Comparison of ENCODE assay signal across 16 cellular contexts in the genomic region with DNA sequence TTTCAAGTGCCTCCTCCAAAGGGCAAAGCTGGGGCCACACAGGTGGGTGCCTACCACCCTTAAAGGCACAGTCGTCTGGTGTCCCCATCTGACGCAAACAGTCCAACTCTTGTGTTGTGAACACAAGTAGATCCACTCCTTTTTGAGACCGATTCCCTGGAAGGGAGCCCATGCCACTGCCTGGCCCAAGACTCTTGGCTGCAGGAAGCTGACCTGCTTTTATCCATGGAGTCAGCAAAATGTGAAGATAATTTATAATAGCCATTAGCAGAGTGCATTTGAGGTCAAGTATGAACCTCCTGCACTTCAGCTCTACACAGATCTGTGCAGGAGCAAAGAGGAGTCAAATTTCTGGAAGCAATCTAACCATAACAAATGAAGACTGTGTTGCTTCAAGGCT.
DNase-seq lines count a peak whose midpoint lies in the region; TF ChIP-seq lines count a peak whose summit lies in the region.
"Had no signal": no experiment of that assay in that cellular context is flagged by ENCODE, and none has a peak within 500 bp of the region (broad histone marks: within the 10 kb centered on the region; RNA-seq: fewer than 3 reads in every experiment).

No MANE protein-coding gene starts in this region.

- H3K27me3 Mint-ChIP-seq in chondrocyte (ENCODE audit: low read depth), result no peaks in the 10 kb centered on the region

- DNase-seq in NCI-H2171 treated with DMSO at 0.1 percent for 48 hours (lab: John Stamatoyannopoulos, UW) (peak; percentile 4), NCI-H2171 (lab: John Stamatoyannopoulos, UW) (no peak), NCI-H2196 treated with DMSO at 0.1 percent for 48 hours (lab: John Stamatoyannopoulos, UW; ENCODE audit: unreplicated experiment) (peak; percentile 69), fibroblast of lung (ENCODE audit: low read depth in 2 of 2) (peak; percentile 54 to 76), thyroid gland (peak; percentile 91 to 92), putamen (ENCODE audit: low spot score) (no peak), chondrocyte (ENCODE audit: low spot score) (no peak)
- DNase-seq in NK-92 treated with Interleukin-12 subunit alpha and Interleukin-12 subunit beta, amount 100 ng/mL, for 24 hours (lab: John Stamatoyannopoulos, UW), result no peak
- DNase-seq: activated CD4-positive, alpha-beta T cell treated with anti-CD3 and anti-CD28 coated beads for 1 hour; activated naive CD8-positive, alpha-beta T cell treated with anti-CD3 and anti-CD28 coated beads, Interleukin-2, amount 10 ng/mL, durations not matched to agents 7 days and 5 days; activated T-cell treated with anti-CD3 and anti-CD28 coated beads for 4 hours; colonic mucosa; lower lobe of right lung; NCI-H446; Peyer's patch had no signal

- H3K27me3 ChIP-seq in fibroblast of lung (ENCODE audit: control insufficient read depth, insufficient read depth, low read length) (no peaks in the 10 kb centered on the region), thyroid gland (no peaks in the 10 kb centered on the region)
- H3K27me3 ChIP-seq: colonic mucosa, Peyer's patch had no signal

- no peak overlapping the region for H2AFZ ChIP-seq in fibroblast of lung (ENCODE audit: low read length)

- no peak overlapping the region for H3K4me3 Mint-ChIP-seq in chondrocyte (ENCODE audit: unreplicated experiment)
- H3K4me3 Mint-ChIP-seq: activated naive CD8-positive, alpha-beta T cell treated with anti-CD3 and anti-CD28 coated beads, Interleukin-2, amount 10 ng/mL, durations not matched to agents 7 days and 5 days; stimulated activated naive CD8-positive, alpha-beta T cell treated with anti-CD3 and anti-CD28 coated beads, Interleukin-15, Interleukin-2, amounts not matched to agents 100 ng/mL and 50 ng/mL, for 24 hours had no signal

- TF ChIP-seq CTCF in fibroblast of lung (conservative IDR thresholded peaks at IDR 0.05 in 1 of 2, IDR thresholded peaks at IDR 0.05 in 1 of 2; ENCODE audit: low read depth in 1 of 2, low read length in 2 of 2), result no peak
- no peak for TF ChIP-seq CTCF in thyroid gland (IDR thresholded peaks at IDR 0.05)
- no peak for TF ChIP-seq CTCF in chondrocyte (IDR thresholded peaks at IDR 0.05)

- H3K4me1 Mint-ChIP-seq in chondrocyte (ENCODE audit: low read depth), result peaks cover 14% of the 10 kb centered on the region
- H3K4me1 Mint-ChIP-seq: activated naive CD8-positive, alpha-beta T cell treated with anti-CD3 and anti-CD28 coated beads, Interleukin-2, amount 10 ng/mL, durations not matched to agents 7 days and 5 days had no signal

- H3K27ac Mint-ChIP-seq in chondrocyte (ENCODE audit: unreplicated experiment), result no peak overlapping the region
- H3K27ac Mint-ChIP-seq: activated naive CD8-positive, alpha-beta T cell treated with anti-CD3 and anti-CD28 coated beads, Interleukin-2, amount 10 ng/mL, durations not matched to agents 7 days and 5 days; stimulated activated naive CD8-positive, alpha-beta T cell treated with anti-CD3 and anti-CD28 coated beads, Interleukin-15, Interleukin-2, amounts not matched to agents 100 ng/mL and 50 ng/mL, for 24 hours had no signal

- H3K4me3 ChIP-seq in fibroblast of lung (replicated peaks in 1 of 4; ENCODE audit: control extremely low read depth in 1 of 4, insufficient read depth in 1 of 4, low read depth in 3 of 4, low read length in 4 of 4) (no peak overlapping the region), thyroid gland (replicated peaks in 1 of 3) (no peak overlapping the region)
- H3K4me3 ChIP-seq: colonic mucosa, lower lobe of right lung, Peyer's patch had no signal

- H3K4me2 ChIP-seq in fibroblast of lung (ENCODE audit: extremely low read depth, insufficient read depth, low read length), result no peak overlapping the region

- no peaks in the 10 kb centered on the region for H3K36me3 Mint-ChIP-seq in chondrocyte (ENCODE audit: low read depth)
- H3K36me3 Mint-ChIP-seq: activated naive CD8-positive, alpha-beta T cell treated with anti-CD3 and anti-CD28 coated beads, Interleukin-2, amount 10 ng/mL, durations not matched to agents 7 days and 5 days had no signal

- no peak overlapping the region for H3K9ac ChIP-seq in fibroblast of lung (ENCODE audit: insufficient read depth, low read length)

- no peak for TF ChIP-seq POLR2A in thyroid gland (IDR thresholded peaks at IDR 0.05)

- H3K9me3 ChIP-seq in fibroblast of lung (ENCODE audit: control insufficient read depth, insufficient read depth, low read depth, low read length) (no peaks in the 10 kb centered on the region), thyroid gland (no peaks in the 10 kb centered on the region)
- H3K9me3 ChIP-seq: colonic mucosa, lower lobe of right lung, Peyer's patch had no signal

- H3K9me3 Mint-ChIP-seq in chondrocyte (ENCODE audit: low read depth), result no peaks in the 10 kb centered on the region
- H3K9me3 Mint-ChIP-seq: activated naive CD8-positive, alpha-beta T cell treated with anti-CD3 and anti-CD28 coated beads, Interleukin-2, amount 10 ng/mL, durations not matched to agents 7 days and 5 days; stimulated activated naive CD8-positive, alpha-beta T cell treated with anti-CD3 and anti-CD28 coated beads, Interleukin-15, Interleukin-2, amounts not matched to agents 100 ng/mL and 50 ng/mL, for 24 hours had no signal

- H3K4me1 ChIP-seq in fibroblast of lung (ENCODE audit: control insufficient read depth, extremely low read depth, insufficient read depth, low read length), result peaks cover 28% of the 10 kb centered on the region
- H3K4me1 ChIP-seq in thyroid gland, result peaks cover 37 to 38% of the 10 kb centered on the region in 2 donors
- H3K4me1 ChIP-seq: colonic mucosa, Peyer's patch had no signal

- 14% methylated on average over 3 of the region's 3 CpGs for WGBS in thyroid gland, 2 donors

- no peaks in the 10 kb centered on the region for H4K20me1 ChIP-seq in fibroblast of lung (ENCODE audit: control insufficient read depth, extremely low read depth, insufficient read depth, low read length)

- intact Hi-C loops in thyroid gland (cut with DNase I), result no loop called here

- no peak overlapping the region for H3K27ac ChIP-seq in fibroblast of lung (ENCODE audit: insufficient read depth, low read length)
- peak overlapping the region in 1 of 3 donors; percentile 53 for H3K27ac ChIP-seq in thyroid gland
- H3K27ac ChIP-seq: colonic mucosa, lower lobe of right lung, Peyer's patch had no signal

- H3K36me3 ChIP-seq in fibroblast of lung (ENCODE audit: control insufficient read depth, insufficient read depth, low read length), result no peaks in the 10 kb centered on the region
- H3K36me3 ChIP-seq in thyroid gland, result no peaks in the 10 kb centered on the region
- H3K36me3 ChIP-seq: colonic mucosa, lower lobe of right lung, Peyer's patch had no signal

- no peaks in the 10 kb centered on the region for H3K79me2 ChIP-seq in fibroblast of lung (ENCODE audit: control insufficient read depth, insufficient read depth, low read length)

Comparison
In these comparisons a context has a peak if more than half of its experiments do, and no peak if none do; other contexts are left out.
1. DNase-seq: peak in NCI-H2171 treated with DMSO at 0.1 percent for 48 hours (single experiment), NCI-H2196 treated with DMSO at 0.1 percent for 48 hours (single experiment), fibroblast of lung (2 of 2) and thyroid gland (2 of 2); none in NCI-H2171 (single experiment), putamen (single experiment), NK-92 treated with Interleukin-12 subunit alpha and Interleukin-12 subunit beta, amount 100 ng/mL, for 24 hours (single experiment) and chondrocyte (single experiment).